ENCODE assay signal across 13 cellular contexts in the genomic region with DNA sequence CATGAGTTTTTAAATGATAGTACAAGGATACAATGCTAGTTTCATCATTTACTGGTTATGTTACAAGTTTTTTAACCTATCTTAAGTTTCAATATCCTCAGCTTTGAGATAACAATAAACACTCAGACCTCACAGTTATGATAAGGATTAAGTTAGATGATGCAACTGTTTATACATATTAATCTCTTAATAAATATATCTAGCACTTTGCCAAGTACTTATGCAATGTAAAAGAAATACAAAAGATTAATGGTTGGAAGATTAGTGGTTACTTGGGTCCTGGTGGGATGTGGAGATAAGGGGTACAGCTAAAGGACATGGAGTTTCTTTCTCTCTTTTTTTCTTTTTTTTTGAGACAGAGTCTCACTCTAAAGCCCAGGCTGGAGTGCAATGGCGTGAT.
"Had no signal": no experiment of that assay in that cellular context is flagged by ENCODE, and none has a peak within 500 bp of the region (broad histone marks: within the 10 kb centered on the region; RNA-seq: fewer than 3 reads in every experiment).

No MANE protein-coding gene starts in this region.

- H3K27ac ChIP-seq: ascending aorta, colonic mucosa, sigmoid colon, upper lobe of right lung had no signal

- H3K4me3 Mint-ChIP-seq: activated CD8-positive, alpha-beta T cell treated with anti-CD3 and anti-CD28 coated beads, Interleukin-2, amount 10 ng/mL, durations not matched to agents 7 days and 5 days; activated T-helper 1 cell treated with anti-CD3 and anti-CD28 coated beads, Interleukin-12 subunit alpha, Interleukin-12 subunit beta, Interleukin-2, Interleukin-4 antibody, amounts not matched to agents 30 ng/mL and 10 ng/mL and 1 ng/mL, durations not matched to agents 14 hours and 24 hours and 36 hours; immature natural killer cell; T-helper 1 cell treated with Interleukin-12 subunit alpha and Interleukin-12 subunit beta and Interleukin-4 antibody, amounts not matched to agents 30 μg/mL and 1 μg/mL, for 36 hours had no signal

- H3K27ac Mint-ChIP-seq: activated CD8-positive, alpha-beta T cell treated with anti-CD3 and anti-CD28 coated beads, Interleukin-2, amount 10 ng/mL, durations not matched to agents 7 days and 5 days; activated T-helper 1 cell treated with anti-CD3 and anti-CD28 coated beads, Interleukin-12 subunit alpha, Interleukin-12 subunit beta, Interleukin-2, Interleukin-4 antibody, amounts not matched to agents 30 ng/mL and 10 ng/mL and 1 ng/mL, durations not matched to agents 14 hours and 24 hours and 36 hours; T-helper 1 cell treated with Interleukin-12 subunit alpha and Interleukin-12 subunit beta and Interleukin-4 antibody, amounts not matched to agents 30 μg/mL and 1 μg/mL, for 36 hours had no signal

- H3K27me3 ChIP-seq: ascending aorta, colonic mucosa, sigmoid colon, upper lobe of right lung had no signal

- DNase-seq: activated CD8-positive, alpha-beta T cell treated with anti-CD3 and anti-CD28 coated beads, Interleukin-2, amount 10 ng/mL, durations not matched to agents 7 days and 5 days; activated naive CD4-positive, alpha-beta T cell; caudate nucleus; colonic mucosa; glutamatergic neuron; immature natural killer cell; sigmoid colon; stimulated activated CD4-positive, alpha-beta T cell treated with anti-CD3 and anti-CD28 coated beads, Interleukin-2, amount 100 ng/mL, for 48 hours; stimulated activated naive CD8-positive, alpha-beta T cell treated with anti-CD3 and anti-CD28 coated beads, Interleukin-15, Interleukin-2, amounts not matched to agents 100 U/mL and 50 U/mL, for 24 hours; upper lobe of right lung had no signal

- ATAC-seq: activated CD8-positive, alpha-beta T cell treated with anti-CD3 and anti-CD28 coated beads, Interleukin-2, amount 10 ng/mL, durations not matched to agents 7 days and 5 days; stimulated activated naive CD8-positive, alpha-beta T cell treated with anti-CD3 and anti-CD28 coated beads, Interleukin-15, Interleukin-2, amounts not matched to agents 100 U/mL and 50 U/mL, for 24 hours; upper lobe of right lung had no signal

- H3K9me3 Mint-ChIP-seq: activated T-helper 1 cell treated with anti-CD3 and anti-CD28 coated beads, Interleukin-12 subunit alpha, Interleukin-12 subunit beta, Interleukin-2, Interleukin-4 antibody, amounts not matched to agents 30 ng/mL and 10 ng/mL and 1 ng/mL, durations not matched to agents 14 hours and 24 hours and 36 hours; immature natural killer cell; T-helper 1 cell treated with Interleukin-12 subunit alpha and Interleukin-12 subunit beta and Interleukin-4 antibody, amounts not matched to agents 30 μg/mL and 1 μg/mL, for 36 hours had no signal

- H3K36me3 ChIP-seq: sigmoid colon had no signal

- H3K4me3 ChIP-seq: ascending aorta, colonic mucosa, sigmoid colon, upper lobe of right lung had no signal

- H3K4me1 ChIP-seq: colonic mucosa had no signal

- H3K9me3 ChIP-seq: ascending aorta, colonic mucosa, sigmoid colon, upper lobe of right lung had no signal
